1 cellular context compared by ENCODE assay signal in genomic region chr2:70777450-70777849, GRCh38.
TF ChIP-seq lines count a peak whose summit lies in the region.

No MANE protein-coding gene starts in this region.

TF ChIP-seq in K562, 482 proteins besides CTCF, POLR2A, EP300 and RAD21:
- 0 out of 2 replicates have a peak, but pooled peaks have one; percentile 19 for TF ChIP-seq ARID1B (IDR thresholded peaks at IDR 0.05)
- no peak for TF ChIP-seq ZNF79 (CRISPR knock-in tag; IDR thresholded peaks at IDR 0.05; ENCODE audit: low read depth)
- peak; percentile 90 for TF ChIP-seq ZNF316 (IDR thresholded peaks at IDR 0.05)
- no peak for TF ChIP-seq KDM1A (IDR thresholded peaks at IDR 0.05)
- TF ChIP-seq ZKSCAN1 (IDR thresholded peaks at IDR 0.05; ENCODE audit: low read depth, low read length): no peak
- peak; percentile 74; the same call in 1 of the 2 replicates for TF ChIP-seq MAFK (IDR thresholded peaks at IDR 0.05; ENCODE audit: low read length)
- no peak for TF ChIP-seq ZNF609 (CRISPR knock-in tag; IDR thresholded peaks at IDR 0.05; ENCODE audit: borderline replicate concordance)
- peak; percentile 88 for TF ChIP-seq C11orf30 (IDR thresholded peaks at IDR 0.05; ENCODE audit: low read depth)
- TF ChIP-seq NFE2 (IDR thresholded peaks at IDR 0.05; ENCODE audit: low read depth): peak; percentile 89
- TF ChIP-seq TRIM28 (IDR thresholded peaks at IDR 0.05): no peak
- peak; percentile 87 for TF ChIP-seq MAFG (tag; conservative IDR thresholded peaks at IDR 0.05)
- TF ChIP-seq MCM3 (IDR thresholded peaks at IDR 0.05): no peak
- TF ChIP-seq GATAD2B (IDR thresholded peaks at IDR 0.05; ENCODE audit: borderline replicate concordance): peak; percentile 44; the same call in 1 of the 2 replicates
- peak; percentile 26; the same call in 1 of the 2 replicates for TF ChIP-seq NR2C1 (IDR thresholded peaks at IDR 0.05)
- TF ChIP-seq NR2C1 (tag; IDR thresholded peaks at IDR 0.05): no peak
- TF ChIP-seq ZNF311 (CRISPR knock-in tag; IDR thresholded peaks at IDR 0.05): no peak
- TF ChIP-seq EP400 (IDR thresholded peaks at IDR 0.05): peak; percentile 25; the same call in 1 of the 2 replicates
- 0 out of 2 replicates have a peak, but pooled peaks have one; percentile 31 for TF ChIP-seq ZNF592 (IDR thresholded peaks at IDR 0.05)
- TF ChIP-seq MAFF (IDR thresholded peaks at IDR 0.05; ENCODE audit: low read length): peak; percentile 81
- peak; percentile 83; the same call in 1 of the 2 replicates for TF ChIP-seq NFE2L1 (tag; IDR thresholded peaks at IDR 0.05; ENCODE audit: borderline replicate concordance, low read depth)
- no peak for TF ChIP-seq ZNF12 (CRISPR knock-in tag; IDR thresholded peaks at IDR 0.05)
- TF ChIP-seq ZNF696 (CRISPR knock-in tag; conservative IDR thresholded peaks at IDR 0.05): no peak
TF ChIP-seq in K562: peak in this region for 12.
